Comparison of ENCODE assay signal across 8 cellular contexts in genomic region chr1:52056110-52056936, GRCh38. TPM values are rescaled to one million over a fixed set of nuclear protein-coding genes. Genes with fewer than 3 reads are reported as not detected.
DNase-seq lines count a peak whose midpoint lies in the region; ATAC-seq and TF ChIP-seq lines count a peak whose summit lies in the region.

Gene BTF3L4 (plus strand): TSS chr1:52056295. CDS start chr1:52059848, 3,553 bp downstream.

- H3K4me1 Mint-ChIP-seq in CD8-positive, alpha-beta T cell (ENCODE audit: low read depth): peaks cover 70% of the 10 kb centered on the region

- peak within 1 kb of the TSS; percentile 96 for H3K4me3 ChIP-seq in CD8-positive, alpha-beta T cell (ENCODE audit: low read depth, low read length)
- H3K4me3 ChIP-seq in ectodermal cell (ENCODE audit: insufficient read depth, low read depth, low read length) (peak within 1 kb of the TSS; percentile 75), lower lobe of right lung (peak within 1 kb of the TSS; percentile 92)

- H3K27ac Mint-ChIP-seq in CD8-positive, alpha-beta T cell: peak within 1 kb of the TSS; percentile 93

- H3K27ac ChIP-seq in CD8-positive, alpha-beta T cell (ENCODE audit: low read depth, low read length): peak within 1 kb of the TSS; percentile 74
- H3K27ac ChIP-seq in ectodermal cell (ENCODE audit: insufficient read depth, low read depth, low read length, poor library complexity, severe bottlenecking) (peak within 1 kb of the TSS; percentile 93), lower lobe of right lung (peak within 1 kb of the TSS; percentile 92)

- no peaks in the 10 kb centered on the region for H3K9me3 ChIP-seq in CD8-positive, alpha-beta T cell (ENCODE audit: low read length)
- H3K9me3 ChIP-seq in ectodermal cell (ENCODE audit: control insufficient read depth, low read length) (no peaks in the 10 kb centered on the region), lower lobe of right lung (no peaks in the 10 kb centered on the region)

- H3K4me3 Mint-ChIP-seq in CD8-positive, alpha-beta T cell: peak within 1 kb of the TSS; percentile 98

- DNase-seq in CD8-positive, alpha-beta T cell: peak; percentile 85 to 95 (median 89)
- DNase-seq in HT-29 (ENCODE audit: low spot score): peak; percentile 96
- DNase-seq in NK-92 treated with Interleukin-12 subunit alpha and Interleukin-12 subunit beta, amount 100 ng/mL, for 24 hours (lab: John Stamatoyannopoulos, UW): peak; percentile 94
- DNase-seq in activated CD8-positive, alpha-beta memory T cell treated with anti-CD3 and anti-CD28 coated beads for 1 hour (ENCODE audit: extremely low read depth in 1 of 2, low read depth in 1 of 2): peak; percentile 81 to 85
- peak; percentile 98 for DNase-seq in lower lobe of right lung
- DNase-seq in stimulated activated CD4-positive, alpha-beta T cell treated with anti-CD3 and anti-CD28 coated beads, TNF-alpha, amount 100 ng/mL, for 24 hours (ENCODE audit: low read depth in 3 of 3): peak; percentile 87 to 94 (median 90)

- POLR2A ChIA-PET in CD8-positive, alpha-beta T cell (lab: Charles Lee): interaction anchor here (0.7 to 2.4 kb wide), 7 partner anchors 9 to 1357 kb away, joined by 3 to 33 read pairs (median 4); partner anchors contain the start of genes KTI12 and TUT4

- peaks cover 11% of the 10 kb centered on the region for H3K36me3 ChIP-seq in CD8-positive, alpha-beta T cell (ENCODE audit: insufficient read depth, low read length)
- H3K36me3 ChIP-seq in ectodermal cell (ENCODE audit: control insufficient read depth, insufficient read depth, low read length) (peaks cover 15% of the 10 kb centered on the region), lower lobe of right lung (peaks cover 22% of the 10 kb centered on the region)

- H3K4me1 ChIP-seq in CD8-positive, alpha-beta T cell (ENCODE audit: insufficient read depth, low read length): peaks cover 33% of the 10 kb centered on the region
- peaks cover 7% of the 10 kb centered on the region for H3K4me1 ChIP-seq in ectodermal cell (ENCODE audit: control insufficient read depth, insufficient read depth, low read length)
- H3K4me1 ChIP-seq in lower lobe of right lung: peaks cover 47% of the 10 kb centered on the region

- H3K27me3 Mint-ChIP-seq in CD8-positive, alpha-beta T cell (ENCODE audit: low read depth): no peaks in the 10 kb centered on the region

- no peaks in the 10 kb centered on the region for H3K27me3 ChIP-seq in CD8-positive, alpha-beta T cell (ENCODE audit: insufficient read depth, low read length)
- H3K27me3 ChIP-seq in ectodermal cell (ENCODE audit: control insufficient read depth, insufficient read depth, low read length, poor library complexity, severe bottlenecking): no peaks in the 10 kb centered on the region
- H3K27me3 ChIP-seq in lower lobe of right lung (ENCODE audit: low read depth): no peaks in the 10 kb centered on the region

- WGBS in ectodermal cell, 2 experiments: 0% methylated on average over 59 of the region's 59 CpGs

- no peaks in the 10 kb centered on the region for H3K9me3 Mint-ChIP-seq in CD8-positive, alpha-beta T cell

- peak; percentile 92 for ATAC-seq in CD8-positive, alpha-beta T cell
- peak; percentile 52 for ATAC-seq in GM19468 (IDR thresholded peaks at IDR 0.05; ENCODE audit: extremely low read depth, unreplicated experiment)
- ATAC-seq in lower lobe of right lung: peak; percentile 98

- TF ChIP-seq CTCF in CD8-positive, alpha-beta T cell (IDR thresholded peaks at IDR 0.05): no peak
- no peak for TF ChIP-seq CTCF in lower lobe of right lung (IDR thresholded peaks at IDR 0.05)

- H3K36me3 Mint-ChIP-seq in CD8-positive, alpha-beta T cell: peaks cover 54% of the 10 kb centered on the region

- intact Hi-C loops in CD8-positive, alpha-beta T cell (cut with DNase I, micrococcal nuclease): loop anchor here (1.0 to 10.0 kb wide), 21 partner anchors 23 to 1996 kb away; partner anchors contain the start of genes CC2D1B (in 2 of the 2), FAF1 (in 2 of the 2), KTI12 (in 2 of the 2) and ORC1 (in 2 of the 2)
- intact Hi-C loops in lower lobe of right lung (cut with DNase I): no loop called here

- CTCF ChIA-PET in CD8-positive, alpha-beta T cell (lab: Charles Lee): interaction anchor here (0.6 kb wide), 1 partner anchor 13 kb away, joined by 3 read pairs; no protein-coding TSS in a partner anchor

RNA-seq across cellular contexts. Expression of gene BTF3L4, which starts in this region (rescaled TPM):
- total RNA-seq in CD8-positive, alpha-beta T cell: 10 to 100 TPM; 38.4 to 39.7 TPM
- 19.0 and 22.6 TPM in 2 replicates for total RNA-seq in HT-29 (2014; rRNA removed; shearing (Covaris generic))
- polyA plus RNA-seq in ectodermal cell (2013, experiment 1 of 4): 132 TPM
- polyA plus RNA-seq in ectodermal cell (2013, experiment 2 of 4): 132 TPM
- 103 TPM for polyA plus RNA-seq in ectodermal cell (2013, experiment 3 of 4)
- polyA plus RNA-seq in ectodermal cell (2013, experiment 4 of 4): 105 TPM
- total RNA-seq in lower lobe of right lung: 33.8 TPM

Comparison
In these comparisons a context has a peak if more than half of its experiments do, and no peak if none do; other contexts are left out.
1. Peak in every context shown above with its lines: DNase-seq, ATAC-seq, H3K4me3 ChIP-seq and H3K27ac ChIP-seq.